21 cellular contexts compared by ENCODE assay signal in genomic region chr15:68658641-68659358, GRCh38.
DNase-seq lines count a peak whose midpoint lies in the region; ATAC-seq and TF ChIP-seq lines count a peak whose summit lies in the region.
"Had no signal": no experiment of that assay in that cellular context is flagged by ENCODE, and none has a peak within 500 bp of the region (broad histone marks: within the 10 kb centered on the region; RNA-seq: fewer than 3 reads in every experiment).

No MANE protein-coding gene starts in this region.

- H3K4me3 Mint-ChIP-seq in activated naive CD8-positive, alpha-beta T cell treated with anti-CD3 and anti-CD28 coated beads, Interleukin-2, amount 10 ng/mL, durations not matched to agents 7 days and 5 days: no peak overlapping the region
- H3K4me3 Mint-ChIP-seq in activated naive CD8-positive, alpha-beta T cell treated with anti-CD3 and anti-CD28 coated beads for 36 hours: no peak overlapping the region
- H3K4me3 Mint-ChIP-seq in endodermal cell: no peak overlapping the region
- H3K4me3 Mint-ChIP-seq: activated CD8-positive, alpha-beta T cell treated with anti-CD3 and anti-CD28 coated beads, Interleukin-2, amount 10 ng/mL, durations not matched to agents 7 days and 5 days; activated T-cell treated with anti-CD3 and anti-CD28 coated beads, Interleukin-2, amount 50 U/mL, for 72 hours; CD4-positive, alpha-beta memory T cell; naive thymus-derived CD4-positive, alpha-beta T cell had no signal

- H2AFZ ChIP-seq in mammary epithelial cell (ENCODE audit: low read depth, low read length): no peak overlapping the region
- H2AFZ ChIP-seq: GM23248 had no signal

- H3K27me3 Mint-ChIP-seq in activated naive CD8-positive, alpha-beta T cell treated with anti-CD3 and anti-CD28 coated beads, Interleukin-2, amount 10 ng/mL, durations not matched to agents 7 days and 5 days: peaks cover 12% of the 10 kb centered on the region
- no peaks in the 10 kb centered on the region for H3K27me3 Mint-ChIP-seq in activated naive CD8-positive, alpha-beta T cell treated with anti-CD3 and anti-CD28 coated beads for 36 hours
- H3K27me3 Mint-ChIP-seq in endodermal cell (ENCODE audit: insufficient read depth): no peaks in the 10 kb centered on the region

- H3K4me1 Mint-ChIP-seq in activated naive CD8-positive, alpha-beta T cell treated with anti-CD3 and anti-CD28 coated beads, Interleukin-2, amount 10 ng/mL, durations not matched to agents 7 days and 5 days: no peaks in the 10 kb centered on the region
- no peaks in the 10 kb centered on the region for H3K4me1 Mint-ChIP-seq in activated naive CD8-positive, alpha-beta T cell treated with anti-CD3 and anti-CD28 coated beads for 36 hours
- H3K4me1 Mint-ChIP-seq in endodermal cell: peaks cover 15% of the 10 kb centered on the region
- H3K4me1 Mint-ChIP-seq: CD4-positive, alpha-beta memory T cell; naive thymus-derived CD4-positive, alpha-beta T cell had no signal

- H3K36me3 Mint-ChIP-seq in activated naive CD8-positive, alpha-beta T cell treated with anti-CD3 and anti-CD28 coated beads, Interleukin-2, amount 10 ng/mL, durations not matched to agents 7 days and 5 days: no peaks in the 10 kb centered on the region
- no peaks in the 10 kb centered on the region for H3K36me3 Mint-ChIP-seq in activated naive CD8-positive, alpha-beta T cell treated with anti-CD3 and anti-CD28 coated beads for 36 hours
- H3K36me3 Mint-ChIP-seq in endodermal cell (ENCODE audit: low read depth): no peaks in the 10 kb centered on the region
- H3K36me3 Mint-ChIP-seq: CD4-positive, alpha-beta memory T cell had no signal

- H3K9me3 ChIP-seq in endodermal cell (ENCODE audit: control insufficient read depth, low read length): no peaks in the 10 kb centered on the region
- H3K9me3 ChIP-seq in spleen: no peaks in the 10 kb centered on the region
- H3K9me3 ChIP-seq in suprapubic skin: no peaks in the 10 kb centered on the region
- H3K9me3 ChIP-seq in mammary epithelial cell (replicated peaks; ENCODE audit: insufficient read depth, low read length): no peaks in the 10 kb centered on the region
- H3K9me3 ChIP-seq: tibial nerve had no signal

- POLR2A ChIA-PET in activated naive CD8-positive, alpha-beta T cell treated with anti-CD3 and anti-CD28 coated beads, Interleukin-2, amount 10 ng/mL, durations not matched to agents 7 days and 5 days (lab: Charles Lee): no interaction called here

- intact Hi-C loops in spleen (cut with DNase I; ENCODE audit: low total_unique reads) (loop anchor here (10.0 kb wide), 1 partner anchor 94 kb away; no protein-coding TSS in a partner anchor), mammary epithelial cell (cut with micrococcal nuclease) (no loop called here)

- no peak overlapping the region for H3K27ac ChIP-seq in endodermal cell (ENCODE audit: low read depth, low read length)
- no peak overlapping the region for H3K27ac ChIP-seq in spleen
- no peak overlapping the region for H3K27ac ChIP-seq in suprapubic skin
- H3K27ac ChIP-seq in mammary epithelial cell (ENCODE audit: insufficient read depth, low read depth, low read length): no peak overlapping the region
- H3K27ac ChIP-seq: GM23248 had no signal

- no peak for ATAC-seq in activated naive CD8-positive, alpha-beta T cell treated with anti-CD3 and anti-CD28 coated beads, Interleukin-2, amount 10 ng/mL, durations not matched to agents 7 days and 5 days (ENCODE audit: low read depth)
- ATAC-seq: activated CD8-positive, alpha-beta T cell treated with anti-CD3 and anti-CD28 coated beads, Interleukin-2, amount 10 ng/mL, durations not matched to agents 7 days and 5 days; activated T-cell treated with anti-CD3 and anti-CD28 coated beads, Interleukin-2, amount 50 U/mL, for 72 hours; naive thymus-derived CD4-positive, alpha-beta T cell had no signal

- TF ChIP-seq CTCF in endodermal cell (conservative IDR thresholded peaks at IDR 0.05) (peak; percentile 58), spleen (IDR thresholded peaks at IDR 0.05 in 8 of 11, conservative IDR thresholded peaks at IDR 0.05 in 3 of 11) (no peak), suprapubic skin (IDR thresholded peaks at IDR 0.05) (no peak), mammary epithelial cell (conservative IDR thresholded peaks at IDR 0.05 in 1 of 2, IDR thresholded peaks at IDR 0.05 in 1 of 2; ENCODE audit: extremely low read depth in 1 of 2, insufficient read depth in 1 of 2, low read depth in 1 of 2, low read length in 2 of 2) (no peak)

- H3K79me2 ChIP-seq in mammary epithelial cell (ENCODE audit: insufficient read depth, low read length): no peaks in the 10 kb centered on the region

- H3K27me3 ChIP-seq in endodermal cell (ENCODE audit: control insufficient read depth, insufficient read depth, low read length, poor library complexity, severe bottlenecking): no peaks in the 10 kb centered on the region
- H3K27me3 ChIP-seq in spleen (replicated peaks in 1 of 7): no peaks in the 10 kb centered on the region
- H3K27me3 ChIP-seq in suprapubic skin: no peaks in the 10 kb centered on the region
- H3K27me3 ChIP-seq in mammary epithelial cell (ENCODE audit: insufficient read depth, low read length): no peaks in the 10 kb centered on the region
- H3K27me3 ChIP-seq: MG63, tibial nerve had no signal

- no peak overlapping the region for H3K9ac ChIP-seq in endodermal cell (ENCODE audit: extremely low read depth, low read length, poor library complexity, severe bottlenecking)
- no peak overlapping the region for H3K9ac ChIP-seq in mammary epithelial cell (ENCODE audit: insufficient read depth, low read length)
- H3K9ac ChIP-seq: GM23248 had no signal

- in situ Hi-C loops in mammary epithelial cell (cut with MboI; ENCODE audit: low sequenced_read_pairs in 2 of 2): loop anchor here in 1 of 2 donors (25.0 kb wide), 1 partner anchor 346 kb away; no protein-coding TSS in a partner anchor

- H3K4me2 ChIP-seq in mammary epithelial cell (ENCODE audit: insufficient read depth, low read depth, low read length): no peak overlapping the region

- TF ChIP-seq EP300 in suprapubic skin (IDR thresholded peaks at IDR 0.05): no peak

- CTCF ChIA-PET in mammary epithelial cell (lab: Charles Lee; ENCODE audit: low non-redundant PET): no interaction called here

- no peak for TF ChIP-seq POLR2A in spleen (IDR thresholded peaks at IDR 0.05)
- TF ChIP-seq POLR2A in suprapubic skin (IDR thresholded peaks at IDR 0.05): no peak

- DNase-seq in activated naive CD8-positive, alpha-beta T cell treated with anti-CD3 and anti-CD28 coated beads, Interleukin-2, amount 10 ng/mL, durations not matched to agents 7 days and 5 days: peak; percentile 4
- DNase-seq in activated naive CD8-positive, alpha-beta T cell treated with anti-CD3 and anti-CD28 coated beads for 36 hours: no peak
- peak; percentile 64 for DNase-seq in NCI-H82 treated with DMSO at 0.1 percent for 48 hours (lab: John Stamatoyannopoulos, UW; ENCODE audit: unreplicated experiment)
- DNase-seq in endodermal cell: peak; percentile 47
- DNase-seq in spleen: peak; percentile 24
- DNase-seq in suprapubic skin (ENCODE audit: low spot score in 2 of 2): no peak
- DNase-seq in mammary epithelial cell: no peak
- no peak for DNase-seq in NAMALWA (ENCODE audit: low spot score)
- DNase-seq: activated CD4-positive, CD25-positive, alpha-beta regulatory T cell; activated CD8-positive, alpha-beta T cell treated with anti-CD3 and anti-CD28 coated beads, Interleukin-2, amount 10 ng/mL, durations not matched to agents 7 days and 5 days; activated T-cell treated with anti-CD3 and anti-CD28 coated beads, Interleukin-2, amount 50 U/mL, for 72 hours; CD4-positive, alpha-beta memory T cell; effector CD8-positive, alpha-beta T cell; GM23248; naive thymus-derived CD4-positive, alpha-beta T cell; NCI-H187 treated with DMSO at 0.1 percent for 48 hours; SIG-M5; stimulated activated CD4-positive, alpha-beta T cell treated with anti-CD3 and anti-CD28 coated beads, Interleukin-12 subunit alpha, Interleukin-12 subunit beta, amount 100 ng/mL, for 4 hours; T-helper 2 cell had no signal

- no peaks in the 10 kb centered on the region for H3K36me3 ChIP-seq in endodermal cell (ENCODE audit: control insufficient read depth, insufficient read depth, low read length)
- no peaks in the 10 kb centered on the region for H3K36me3 ChIP-seq in spleen
- no peaks in the 10 kb centered on the region for H3K36me3 ChIP-seq in suprapubic skin
- H3K36me3 ChIP-seq in mammary epithelial cell (ENCODE audit: insufficient read depth, low read length): no peaks in the 10 kb centered on the region
- H3K36me3 ChIP-seq: tibial nerve had no signal

- H3K4me3 ChIP-seq in endodermal cell (ENCODE audit: low read length) (no peak overlapping the region), spleen (no peak overlapping the region), suprapubic skin (no peak overlapping the region), mammary epithelial cell (replicated peaks in 1 of 3; ENCODE audit: insufficient read depth in 1 of 3, low read depth in 2 of 3, low read length in 3 of 3) (no peak overlapping the region)
- H3K4me3 ChIP-seq: GM23248, MG63, tibial nerve had no signal

- dilution Hi-C loops in mammary epithelial cell (cut with HindIII; ENCODE audit: low sequenced_read_pairs): no loop called here

- H4K20me1 ChIP-seq in mammary epithelial cell (ENCODE audit: insufficient read depth, low read length): no peaks in the 10 kb centered on the region

- BruUV-seq in mammary epithelial cell (replicated peaks; lab: Mats Ljungman, UMichigan): no TSS peak

- H3K9me3 Mint-ChIP-seq in activated naive CD8-positive, alpha-beta T cell treated with anti-CD3 and anti-CD28 coated beads, Interleukin-2, amount 10 ng/mL, durations not matched to agents 7 days and 5 days: no peaks in the 10 kb centered on the region
- no peaks in the 10 kb centered on the region for H3K9me3 Mint-ChIP-seq in activated naive CD8-positive, alpha-beta T cell treated with anti-CD3 and anti-CD28 coated beads for 36 hours
- H3K9me3 Mint-ChIP-seq in endodermal cell: peaks cover 2% of the 10 kb centered on the region
- H3K9me3 Mint-ChIP-seq: activated T-cell treated with anti-CD3 and anti-CD28 coated beads, Interleukin-2, amount 50 U/mL, for 72 hours had no signal

- H3K27ac Mint-ChIP-seq in activated naive CD8-positive, alpha-beta T cell treated with anti-CD3 and anti-CD28 coated beads, Interleukin-2, amount 10 ng/mL, durations not matched to agents 7 days and 5 days: no peak overlapping the region
- no peak overlapping the region for H3K27ac Mint-ChIP-seq in activated naive CD8-positive, alpha-beta T cell treated with anti-CD3 and anti-CD28 coated beads for 36 hours
- H3K27ac Mint-ChIP-seq in endodermal cell: no peak overlapping the region
- H3K27ac Mint-ChIP-seq: activated CD8-positive, alpha-beta T cell treated with anti-CD3 and anti-CD28 coated beads, Interleukin-2, amount 10 ng/mL, durations not matched to agents 7 days and 5 days; activated T-cell treated with anti-CD3 and anti-CD28 coated beads, Interleukin-2, amount 50 U/mL, for 72 hours; CD4-positive, alpha-beta memory T cell; naive thymus-derived CD4-positive, alpha-beta T cell had no signal

- WGBS in endodermal cell (ENCODE audit: insufficient coverage in 1 of 2, insufficient read length in 1 of 2), 2 experiments: 73 to 91% methylated on average over 1 to 7 of the region's 8 CpGs
- WGBS in spleen, 5 donors: 81 to 88% (median 87%) methylated on average over 8 of the region's 8 CpGs
- WGBS in suprapubic skin: 86% methylated on average over 8 of the region's 8 CpGs
- 85% methylated on average over 8 of the region's 8 CpGs for WGBS in mammary epithelial cell (ENCODE audit: low coverage, missing lambda C conversion rate)

- H3K4me1 ChIP-seq in endodermal cell (ENCODE audit: control insufficient read depth, insufficient read depth, low read length) (no peaks in the 10 kb centered on the region), spleen (no peaks in the 10 kb centered on the region), suprapubic skin (no peaks in the 10 kb centered on the region), mammary epithelial cell (ENCODE audit: insufficient read depth, low read length) (no peaks in the 10 kb centered on the region)

Comparison
In these comparisons a context has a peak if more than half of its experiments do, and no peak if none do; other contexts are left out.
1. DNase-seq: peak in activated naive CD8-positive, alpha-beta T cell treated with anti-CD3 and anti-CD28 coated beads, Interleukin-2, amount 10 ng/mL, durations not matched to agents 7 days and 5 days (single experiment), NCI-H82 treated with DMSO at 0.1 percent for 48 hours (single experiment), endodermal cell (single experiment) and spleen (single experiment); none in activated naive CD8-positive, alpha-beta T cell treated with anti-CD3 and anti-CD28 coated beads for 36 hours (single experiment), suprapubic skin (0 of 2), mammary epithelial cell (single experiment) and NAMALWA (single experiment).